Comparison of ENCODE assay signal across 1 cellular context in genomic region chr19:35693422-35693821, GRCh38.
TF ChIP-seq lines count a peak whose summit lies in the region.

No MANE protein-coding gene starts in this region.

TF ChIP-seq in K562, 482 proteins besides CTCF, POLR2A, EP300 and RAD21:
- TF ChIP-seq MYNN (IDR thresholded peaks at IDR 0.05), result no peak
- TF ChIP-seq MYNN (CRISPR knock-in tag; IDR thresholded peaks at IDR 0.05), result no peak
- no peak for TF ChIP-seq CEBPZ (IDR thresholded peaks at IDR 0.05; ENCODE audit: borderline replicate concordance, low read depth, low read length)
- no peak for TF ChIP-seq NKRF (IDR thresholded peaks at IDR 0.05; ENCODE audit: borderline replicate concordance)
- TF ChIP-seq ZBTB1 (CRISPR knock-in tag; IDR thresholded peaks at IDR 0.05; ENCODE audit: borderline replicate concordance, low read depth), result no peak
- TF ChIP-seq MCM3 (IDR thresholded peaks at IDR 0.05), result no peak
- no peak for TF ChIP-seq BACH1 (tag; IDR thresholded peaks at IDR 0.05)
- no peak for TF ChIP-seq ZKSCAN8 (CRISPR knock-in tag; IDR thresholded peaks at IDR 0.05)
- TF ChIP-seq TARDBP (IDR thresholded peaks at IDR 0.05), result no peak
- no peak for TF ChIP-seq ZNF785 (CRISPR knock-in tag; IDR thresholded peaks at IDR 0.05)
